28 cellular contexts compared by ENCODE assay signal in genomic region chr20:33601016-33601415, GRCh38.
"Had no signal": no experiment of that assay in that cellular context is flagged by ENCODE, and none has a peak within 500 bp of the region (broad histone marks: within the 10 kb centered on the region; RNA-seq: fewer than 3 reads in every experiment).

No MANE protein-coding gene starts in this region.

- H3K4me3 Mint-ChIP-seq: immature natural killer cell; natural killer cell; nephron progenitor cell; neural progenitor cell; stimulated activated memory B cell treated with anti-CD40 and anti-IgM and Interleukin-4, amounts not matched to agents 10 μg/mL and 1 μg/mL and 100 μg/mL, for 72 hours; stimulated activated naive CD8-positive, alpha-beta T cell treated with anti-CD3 and anti-CD28 coated beads, Interleukin-15, amount 100 ng/mL, for 72 hours; type B pancreatic cell had no signal

- FAIRE-seq: islet of Langerhans, kidney had no signal

- H3K36me3 ChIP-seq: left lung, lower lobe of right lung, neural progenitor cell, neutrophil, right lobe of liver, uterus had no signal

- H3K9me3 Mint-ChIP-seq: immature natural killer cell; natural killer cell; stimulated activated memory B cell treated with anti-CD40 and anti-IgM and Interleukin-4, amounts not matched to agents 10 μg/mL and 1 μg/mL and 100 μg/mL, for 72 hours; stimulated activated naive CD8-positive, alpha-beta T cell treated with anti-CD3 and anti-CD28 coated beads, Interleukin-15, amount 100 ng/mL, for 72 hours; type B pancreatic cell had no signal

- DNase-seq: immature natural killer cell; kidney; left colon; left lung; lower lobe of right lung; mammary epithelial cell; mesenchymal stem cell; natural killer cell; nephron progenitor cell; occipital lobe; right lobe of liver; stimulated activated CD4-positive, alpha-beta T cell treated with anti-CD3 and anti-CD28 coated beads, Interleukin-1b, Interleukin-23, amount 100 ng/mL, for 48 hours; stimulated activated CD4-positive, alpha-beta T cell treated with anti-CD3 and anti-CD28 coated beads, Interleukin-2, amount 100 ng/mL, for 48 hours; stimulated activated CD4-positive, alpha-beta T cell treated with anti-CD3 and anti-CD28 coated beads, Interleukin-4, amount 100 ng/mL, for 4 hours; stimulated activated CD8-positive, alpha-beta memory T cell treated with anti-CD3 and anti-CD28 coated beads, Interleukin-4, amount 100 ng/mL, for 48 hours; stimulated activated naive CD4-positive, alpha-beta T cell treated with Interleukin-2 at 50 U/mL for 16 hours; stimulated activated naive CD8-positive, alpha-beta T cell treated with anti-CD3 and anti-CD28 coated beads, Interleukin-15, amount 100 ng/mL, for 72 hours; substantia nigra; uterus had no signal

- H3K27me3 Mint-ChIP-seq: progenitor cell of endocrine pancreas; stimulated activated memory B cell treated with anti-CD40 and anti-IgM and Interleukin-4, amounts not matched to agents 10 μg/mL and 1 μg/mL and 100 μg/mL, for 72 hours; stimulated activated naive CD8-positive, alpha-beta T cell treated with anti-CD3 and anti-CD28 coated beads, Interleukin-15, amount 100 ng/mL, for 72 hours; type B pancreatic cell had no signal

- H3K4me1 Mint-ChIP-seq: nephron progenitor cell had no signal

- H3K4me1 ChIP-seq: left lung, lower lobe of right lung, neural progenitor cell, uterus had no signal

- H2AFZ ChIP-seq: neural progenitor cell had no signal

- H3K9ac ChIP-seq: neural progenitor cell had no signal

- H3K27ac ChIP-seq: left lung, lower lobe of right lung, neural progenitor cell, neutrophil, right atrium auricular region, right lobe of liver, tibial nerve, uterus had no signal

- H3K27ac Mint-ChIP-seq: natural killer cell, neural progenitor cell, progenitor cell of endocrine pancreas, type B pancreatic cell had no signal

- H3K4me2 ChIP-seq: neural progenitor cell, smooth muscle cell had no signal

- H3K27me3 ChIP-seq: left lung, neural progenitor cell, neutrophil, right atrium auricular region, right lobe of liver, tibial nerve, uterus had no signal

- H3K4me3 ChIP-seq: left lung, lower lobe of right lung, neural progenitor cell, right atrium auricular region, right lobe of liver, smooth muscle cell, tibial nerve, uterus had no signal

- ATAC-seq: left colon; left lung; lower lobe of right lung; natural killer cell; right lobe of liver; stimulated activated memory B cell treated with anti-CD40 and anti-IgM and Interleukin-4, amounts not matched to agents 10 μg/mL and 1 μg/mL and 100 μg/mL, for 72 hours; stimulated activated naive CD8-positive, alpha-beta T cell treated with anti-CD3 and anti-CD28 coated beads, Interleukin-15, amount 100 ng/mL, for 72 hours had no signal
